Comparison of ENCODE assay signal across 15 cellular contexts in genomic region chr2:187566266-187566665, GRCh38. TPM values are rescaled to one million over a fixed set of nuclear protein-coding genes. Genes with fewer than 3 reads are reported as not detected.
"Had no signal": no experiment of that assay in that cellular context is flagged by ENCODE, and none has a peak within 500 bp of the region (broad histone marks: within the 10 kb centered on the region; RNA-seq: fewer than 3 reads in every experiment).

No MANE protein-coding gene starts in this region.

- H3K27ac ChIP-seq: cardiac muscle cell, gastroesophageal sphincter, uterus had no signal

- H3K27me3 ChIP-seq: cardiac muscle cell, gastroesophageal sphincter, uterus had no signal

- H3K27me3 Mint-ChIP-seq: activated CD4-positive, alpha-beta T cell treated with anti-CD3 and anti-CD28 coated beads, Interleukin-2, amount 10 ng/mL, durations not matched to agents 7 days and 5 days; stimulated activated naive CD8-positive, alpha-beta T cell treated with anti-CD3 and anti-CD28 coated beads, Interleukin-15, amount 100 ng/mL, for 72 hours had no signal

- H3K9me3 ChIP-seq: gastroesophageal sphincter, uterus had no signal

- ATAC-seq: activated T-helper 17 cell treated with anti-CD3 and anti-CD28 coated beads, Interleukin-2, amount 50 U/mL, for 72 hours; gastroesophageal sphincter; stimulated activated naive CD8-positive, alpha-beta T cell treated with anti-CD3 and anti-CD28 coated beads, Interleukin-15, amount 100 ng/mL, for 72 hours had no signal

- H3K4me3 Mint-ChIP-seq: activated CD4-positive, alpha-beta T cell treated with anti-CD3 and anti-CD28 coated beads, Interleukin-2, amount 10 ng/mL, durations not matched to agents 7 days and 5 days; activated naive CD4-positive, alpha-beta T cell treated with anti-CD3 and anti-CD28 coated beads for 36 hours; activated T-helper 17 cell treated with anti-CD3 and anti-CD28 coated beads, Interleukin-2, amount 50 U/mL, for 72 hours; neural crest cell; stimulated activated naive CD8-positive, alpha-beta T cell treated with anti-CD3 and anti-CD28 coated beads, Interleukin-15, amount 100 ng/mL, for 72 hours had no signal

- H3K36me3 ChIP-seq: cardiac muscle cell, gastroesophageal sphincter, uterus had no signal

- H3K4me1 ChIP-seq: gastroesophageal sphincter, uterus had no signal

- H3K27ac Mint-ChIP-seq: activated CD4-positive, alpha-beta T cell treated with anti-CD3 and anti-CD28 coated beads, Interleukin-2, amount 10 ng/mL, durations not matched to agents 7 days and 5 days; activated naive CD4-positive, alpha-beta T cell treated with anti-CD3 and anti-CD28 coated beads for 36 hours; activated T-helper 17 cell treated with anti-CD3 and anti-CD28 coated beads, Interleukin-2, amount 50 U/mL, for 72 hours; stimulated activated naive CD8-positive, alpha-beta T cell treated with anti-CD3 and anti-CD28 coated beads, Interleukin-15, amount 100 ng/mL, for 72 hours had no signal

- FAIRE-seq: colon, TTC549 had no signal

- H3K4me1 Mint-ChIP-seq: activated CD4-positive, alpha-beta T cell treated with anti-CD3 and anti-CD28 coated beads, Interleukin-2, amount 10 ng/mL, durations not matched to agents 7 days and 5 days; activated T-helper 17 cell treated with anti-CD3 and anti-CD28 coated beads, Interleukin-2, amount 50 U/mL, for 72 hours; neural crest cell; stimulated activated naive CD8-positive, alpha-beta T cell treated with anti-CD3 and anti-CD28 coated beads, Interleukin-15, amount 100 ng/mL, for 72 hours had no signal

- H3K9me3 Mint-ChIP-seq: activated CD4-positive, alpha-beta T cell treated with anti-CD3 and anti-CD28 coated beads, Interleukin-2, amount 10 ng/mL, durations not matched to agents 7 days and 5 days; activated naive CD4-positive, alpha-beta T cell treated with anti-CD3 and anti-CD28 coated beads for 36 hours; activated T-helper 17 cell treated with anti-CD3 and anti-CD28 coated beads, Interleukin-2, amount 50 U/mL, for 72 hours; neural crest cell; stimulated activated naive CD8-positive, alpha-beta T cell treated with anti-CD3 and anti-CD28 coated beads, Interleukin-15, amount 100 ng/mL, for 72 hours had no signal

- H3K4me3 ChIP-seq: cardiac muscle cell, gastroesophageal sphincter, uterus had no signal

- DNase-seq: activated CD4-positive, alpha-beta T cell treated with anti-CD3 and anti-CD28 coated beads, Interleukin-2, amount 10 ng/mL, durations not matched to agents 7 days and 5 days; activated CD4-positive, CD25-positive, alpha-beta regulatory T cell; activated CD8-positive, alpha-beta memory T cell treated with anti-CD3 and anti-CD28 coated beads for 24 hours; activated naive CD4-positive, alpha-beta T cell treated with anti-CD3 and anti-CD28 coated beads for 36 hours; kidney glomerular epithelial cell; retina; stimulated activated CD4-positive, alpha-beta T cell treated with anti-CD3 and anti-CD28 coated beads, Interleukin-4, amount 100 ng/mL, for 4 hours; stimulated activated naive CD8-positive, alpha-beta T cell treated with anti-CD3 and anti-CD28 coated beads, Interleukin-15, amount 100 ng/mL, for 72 hours; uterus had no signal

RNA-seq across cellular contexts. Expression of gene TFPI, which starts 12.0 kb away (rescaled TPM):
- total RNA-seq: activated CD4-positive, alpha-beta T cell treated with anti-CD3 and anti-CD28 coated beads, Interleukin-2, amount 10 ng/mL, durations not matched to agents 7 days and 5 days; activated naive CD4-positive, alpha-beta T cell treated with anti-CD3 and anti-CD28 coated beads for 36 hours had no signal
